In genomic region chr11:9137293-9138132, GRCh38 we compare ENCODE assay signal across 8 cellular contexts. TPM values are rescaled to one million over a fixed set of nuclear protein-coding genes. Genes with fewer than 3 reads are reported as not detected.
DNase-seq lines count a peak whose midpoint lies in the region; ATAC-seq and TF ChIP-seq lines count a peak whose summit lies in the region.

No MANE protein-coding gene starts in this region.

- peaks cover 12 to 32% of the 10 kb centered on the region in 2 donors for H3K4me1 ChIP-seq in thoracic aorta (ENCODE audit: control insufficient read depth in 1 of 2, low read depth in 2 of 2)

- peaks cover 9% of the 10 kb centered on the region for H3K36me3 ChIP-seq in thoracic aorta

- peak; percentile 99 for TF ChIP-seq CTCF in LNCAP (IDR thresholded peaks at IDR 0.05)
- TF ChIP-seq CTCF in fibroblast of the aortic adventitia (IDR thresholded peaks at IDR 0.05; ENCODE audit: insufficient read depth, low read length) = peak; percentile 98
- TF ChIP-seq CTCF in thoracic aorta (IDR thresholded peaks at IDR 0.05) = peak; percentile 91

- no peaks in the 10 kb centered on the region for H3K9me3 ChIP-seq in thoracic aorta

- no peaks in the 10 kb centered on the region for H3K27me3 ChIP-seq in thoracic aorta (replicated peaks; ENCODE audit: insufficient read depth)

- peak; percentile 95 for ATAC-seq in GM21529 (IDR thresholded peaks at IDR 0.05; ENCODE audit: unreplicated experiment)
- no peak for ATAC-seq in thoracic aorta (ENCODE audit: insufficient number of reproducible peaks, low FRiP score, low read depth)

- no peak overlapping the region for H3K4me3 ChIP-seq in fibroblast of the aortic adventitia (ENCODE audit: low read depth, low read length)
- H3K4me3 ChIP-seq in thoracic aorta = no peak overlapping the region

- peak; percentile 96 for DNase-seq in DMS153 (lab: John Stamatoyannopoulos, UW)
- DNase-seq in RKO (ENCODE audit: low spot score) = peak; percentile 57
- peak; percentile 59 for DNase-seq in activated T-helper 9 cell treated with anti-CD3 and anti-CD28 coated beads, Interleukin-2, amount 50 U/mL, for 16 hours (ENCODE audit: low read depth)
- DNase-seq in fibroblast of the aortic adventitia (ENCODE audit: low read depth) = peak; percentile 66
- DNase-seq in nucleus accumbens (lab: John Stamatoyannopoulos, UW) = peak in 52 of 56 donors; percentile 4 to 84 (median 53)
- peak; percentile 8 for DNase-seq in thoracic aorta (ENCODE audit: low spot score)

- H3K27ac ChIP-seq in thoracic aorta = peak overlapping the region; percentile 18 to 67

RNA-seq across cellular contexts. Expression of gene SCUBE2, which starts 46.1 kb away (rescaled TPM):
- total RNA-seq in fibroblast of the aortic adventitia (ENCODE audit: low replicate concordance) (0.54 and 1.1 TPM in 2 replicates), thoracic aorta (1 to 10 TPM; 1.2 to 3.9 TPM)

Comparison
In these comparisons a context has a peak if more than half of its experiments do, and no peak if none do; other contexts are left out.
1. DNase-seq: peak in every context shown above with its lines; median percentile 96 in DMS153; 66 in fibroblast of the aortic adventitia; 59 in activated T-helper 9 cell treated with anti-CD3 and anti-CD28 coated beads, Interleukin-2, amount 50 U/mL, for 16 hours; 57 in RKO; 53 in nucleus accumbens; 8 in thoracic aorta.